Comparison of ENCODE assay signal across 8 cellular contexts in genomic region chr7:66654275-66655112, GRCh38. TPM values are rescaled to one million over a fixed set of nuclear protein-coding genes. Genes with fewer than 3 reads are reported as not detected.
DNase-seq lines count a peak whose midpoint lies in the region; ATAC-seq, FAIRE-seq and TF ChIP-seq lines count a peak whose summit lies in the region.

No MANE protein-coding gene starts in this region.

- TSS peak; percentile 66 for BruUV-seq in HepG2 (replicated peaks; lab: Mats Ljungman, UMichigan)

- peak; percentile 95 to 98 for TF ChIP-seq POLR2A in HepG2 (IDR thresholded peaks at IDR 0.05; ENCODE audit: insufficient read depth in 1 of 2, low read depth in 2 of 2, low read length in 2 of 2)

- no peak for TF ChIP-seq RAD21 in HepG2 (CRISPR knock-in tag; IDR thresholded peaks at IDR 0.05)

- H3K4me1 Mint-ChIP-seq in dendritic cell treated with granulocyte-macrophage colony-stimulating factor and Interleukin-4, amounts not matched to agents 40 ng/mL and 50 ng/mL, for 4 days (ENCODE audit: low read depth): peaks cover 39% of the 10 kb centered on the region

- H3K79me2 ChIP-seq in HepG2 (ENCODE audit: insufficient read depth, low read length): peaks cover 42% of the 10 kb centered on the region

- H3K4me1 ChIP-seq in HepG2 (ENCODE audit: insufficient read depth, low read length): peaks cover 21% of the 10 kb centered on the region

- H3K36me3 Mint-ChIP-seq in dendritic cell treated with granulocyte-macrophage colony-stimulating factor and Interleukin-4, amounts not matched to agents 40 ng/mL and 50 ng/mL, for 4 days (ENCODE audit: low read depth): peaks cover 62% of the 10 kb centered on the region

- POLR2A ChIA-PET in HepG2 (lab: Yijun Ruan, JAX): interaction anchor here (0.8 to 3.0 kb wide), 23 partner anchors 9 to 342 kb away, joined by 3 to 30 read pairs (median 4); partner anchors contain the start of genes KCTD7, RABGEF1 and TYW1

- DNase-seq in NCI-H69 (lab: John Stamatoyannopoulos, UW) (peak; percentile 99), HepG2 (ENCODE audit: low spot score) (peak; percentile 99)
- peak; percentile 92 to 98 for DNase-seq in activated CD4-positive, alpha-beta T cell treated with anti-CD3 and anti-CD28 coated beads, Interleukin-2, amount 50 U/mL, for 24 hours (ENCODE audit: low read depth in 1 of 2, low spot score in 1 of 2)
- DNase-seq in stimulated activated CD4-positive, alpha-beta T cell treated with anti-CD3 and anti-CD28 coated beads, Interleukin-2, amount 100 ng/mL, for 48 hours: peak; percentile 96 to 99

- H3K27me3 Mint-ChIP-seq in dendritic cell treated with granulocyte-macrophage colony-stimulating factor and Interleukin-4, amounts not matched to agents 40 ng/mL and 50 ng/mL, for 4 days: no peaks in the 10 kb centered on the region

- TF ChIP-seq CTCF in C4-2B (conservative IDR thresholded peaks at IDR 0.05) (no peak), HepG2 (CRISPR knock-in tag; IDR thresholded peaks at IDR 0.05) (no peak; the same call in 1 of the 2 replicates)

- CTCF ChIA-PET in HepG2 (lab: Yijun Ruan, JAX; ENCODE audit: low intra/inter-chr PET ratio, low total read pairs): no interaction called here

- H2AFZ ChIP-seq in HepG2 (ENCODE audit: low read length): no peak overlapping the region

- peak; percentile 91 for FAIRE-seq in HepG2 (lab: Jason Lieb, UNC)

- H3K36me3 ChIP-seq in HepG2 (replicated peaks in 1 of 2; ENCODE audit: control insufficient read depth in 1 of 2, insufficient read depth in 2 of 2, low read length in 2 of 2): no peaks in the 10 kb centered on the region

- no peaks in the 10 kb centered on the region for H3K9me3 Mint-ChIP-seq in dendritic cell treated with granulocyte-macrophage colony-stimulating factor and Interleukin-4, amounts not matched to agents 40 ng/mL and 50 ng/mL, for 4 days

- ATAC-seq in GM19372 (IDR thresholded peaks at IDR 0.05; ENCODE audit: low read depth, unreplicated experiment) (peak; percentile 89), HG03521 (IDR thresholded peaks at IDR 0.05; ENCODE audit: unreplicated experiment) (peak; percentile 90), HepG2 (peak; percentile 94)

- in situ Hi-C loops in HepG2 (cut with HindIII; ENCODE audit: extremely low pct_ligation_motif_present, low pct_unique_long_range_greater_than_20kb): no loop called here

- peak overlapping the region; percentile 93 for H3K27ac Mint-ChIP-seq in dendritic cell treated with granulocyte-macrophage colony-stimulating factor and Interleukin-4, amounts not matched to agents 40 ng/mL and 50 ng/mL, for 4 days

- peak overlapping the region; percentile 87 for H3K27ac ChIP-seq in C4-2B
- H3K27ac ChIP-seq in HepG2 (ENCODE audit: extremely low read length, insufficient read depth, low read length): peak overlapping the region; percentile 94

- TF ChIP-seq EP300 in HepG2 (IDR thresholded peaks at IDR 0.05; ENCODE audit: low read depth in 2 of 2, low read length in 2 of 2) (peak in 1 of 2 experiments; percentile 39; a peak in 1 of 4 replicates), HepG2 (CRISPR knock-in tag; IDR thresholded peaks at IDR 0.05; ENCODE audit: borderline replicate concordance) (peak; percentile 33)

- H3K9me3 ChIP-seq in HepG2 (ENCODE audit: low read length): no peaks in the 10 kb centered on the region

- peak overlapping the region; percentile 83 to 94 (median 91); a peak in 5 of 6 replicates for H3K4me3 ChIP-seq in HepG2 (replicated peaks in 1 of 3; ENCODE audit: insufficient read depth in 1 of 3, low read depth in 2 of 3, low read length in 3 of 3)

- 0 out of 2 replicates have a peak, but pooled peaks cover 2% of the 10 kb centered on the region for H4K20me1 ChIP-seq in HepG2 (ENCODE audit: insufficient read depth, low read length)

- WGBS in HepG2 (ENCODE audit: low lambda C conversion rate): 4% methylated on average over 17 of the region's 92 CpGs

- intact Hi-C loops in dendritic cell treated with granulocyte-macrophage colony-stimulating factor and Interleukin-4, amounts not matched to agents 40 ng/mL and 50 ng/mL, for 4 days (cut with micrococcal nuclease): loop anchor here (1.0 kb wide), 3 partner anchors 25 to 62 kb away; no protein-coding TSS in a partner anchor
- intact Hi-C loops in HepG2 (cut with micrococcal nuclease; ENCODE audit: unreplicated experiment): loop anchor here (10.0 kb wide), 1 partner anchor 100 kb away; no protein-coding TSS in a partner anchor

- H3K4me2 ChIP-seq in HepG2 (ENCODE audit: low read depth, low read length): peak overlapping the region; percentile 86

- no peaks in the 10 kb centered on the region for H3K27me3 ChIP-seq in HepG2 (ENCODE audit: control insufficient read depth in 1 of 2, insufficient read depth in 2 of 2, low read length in 2 of 2)

- H3K9ac ChIP-seq in HepG2 (ENCODE audit: insufficient read depth, low read depth, low read length): peak overlapping the region; percentile 87

- peak overlapping the region; percentile 96 for H3K4me3 Mint-ChIP-seq in dendritic cell treated with granulocyte-macrophage colony-stimulating factor and Interleukin-4, amounts not matched to agents 40 ng/mL and 50 ng/mL, for 4 days

TF ChIP-seq in HepG2, 621 proteins besides CTCF, POLR2A, EP300 and RAD21 (continues in another document):
- TF ChIP-seq ZNF790 (CRISPR knock-in tag; IDR thresholded peaks at IDR 0.05; ENCODE audit: borderline replicate concordance) (no peak; the same call in none of the 2 replicates), ZSCAN9 (CRISPR knock-in tag; IDR thresholded peaks at IDR 0.05; ENCODE audit: borderline replicate concordance) (no peak; the same call in 1 of the 2 replicates), TRIM24 (CRISPR knock-in tag; IDR thresholded peaks at IDR 0.05) (no peak), ATF3 (CRISPR knock-in tag; IDR thresholded peaks at IDR 0.05) (peak; percentile 22; the same call in 1 of the 2 replicates)
- TF ChIP-seq, protein P1, sequence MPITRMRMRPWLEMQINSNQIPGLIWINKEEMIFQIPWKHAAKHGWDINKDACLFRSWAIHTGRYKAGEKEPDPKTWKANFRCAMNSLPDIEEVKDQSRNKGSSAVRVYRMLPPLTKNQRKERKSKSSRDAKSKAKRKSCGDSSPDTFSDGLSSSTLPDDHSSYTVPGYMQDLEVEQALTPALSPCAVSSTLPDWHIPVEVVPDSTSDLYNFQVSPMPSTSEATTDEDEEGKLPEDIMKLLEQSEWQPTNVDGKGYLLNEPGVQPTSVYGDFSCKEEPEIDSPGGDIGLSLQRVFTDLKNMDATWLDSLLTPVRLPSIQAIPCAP (CRISPR knock-in tag; IDR thresholded peaks at IDR 0.05; ENCODE audit: low read depth): no peak; the same call in 1 of the 2 replicates
- TF ChIP-seq, protein P2, sequence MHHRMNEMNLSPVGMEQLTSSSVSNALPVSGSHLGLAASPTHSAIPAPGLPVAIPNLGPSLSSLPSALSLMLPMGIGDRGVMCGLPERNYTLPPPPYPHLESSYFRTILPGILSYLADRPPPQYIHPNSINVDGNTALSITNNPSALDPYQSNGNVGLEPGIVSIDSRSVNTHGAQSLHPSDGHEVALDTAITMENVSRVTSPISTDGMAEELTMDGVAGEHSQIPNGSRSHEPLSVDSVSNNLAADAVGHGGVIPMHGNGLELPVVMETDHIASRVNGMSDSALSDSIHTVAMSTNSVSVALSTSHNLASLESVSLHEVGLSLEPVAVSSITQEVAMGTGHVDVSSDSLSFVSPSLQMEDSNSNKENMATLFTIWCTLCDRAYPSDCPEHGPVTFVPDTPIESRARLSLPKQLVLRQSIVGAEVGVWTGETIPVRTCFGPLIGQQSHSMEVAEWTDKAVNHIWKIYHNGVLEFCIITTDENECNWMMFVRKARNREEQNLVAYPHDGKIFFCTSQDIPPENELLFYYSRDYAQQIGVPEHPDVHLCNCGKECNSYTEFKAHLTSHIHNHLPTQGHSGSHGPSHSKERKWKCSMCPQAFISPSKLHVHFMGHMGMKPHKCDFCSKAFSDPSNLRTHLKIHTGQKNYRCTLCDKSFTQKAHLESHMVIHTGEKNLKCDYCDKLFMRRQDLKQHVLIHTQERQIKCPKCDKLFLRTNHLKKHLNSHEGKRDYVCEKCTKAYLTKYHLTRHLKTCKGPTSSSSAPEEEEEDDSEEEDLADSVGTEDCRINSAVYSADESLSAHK (CRISPR knock-in tag; IDR thresholded peaks at IDR 0.05; ENCODE audit: borderline replicate concordance): peak; percentile 89; the same call in 1 of the 2 replicates

RNA-seq across cellular contexts. Expression of gene KCTD7, which starts 25.8 kb away (rescaled TPM):
- 7.3 and 7.7 TPM in 2 replicates for total RNA-seq in HepG2 (2016; rRNA removed; fragmentation: Illumina TruSeq; extraction: Trizol)
- 2.4 and 3.2 TPM in 2 replicates for total RNA-seq in HepG2 (2016; cell fraction: cytosol; rRNA removed; fragmentation: Illumina TruSeq; extraction: Trizol; ENCODE audit: low read depth)
- 7.3 and 7.8 TPM in 2 replicates for total RNA-seq in HepG2 (2016; cell fraction: insoluble cytoplasmic fraction; rRNA removed; fragmentation: Illumina TruSeq; extraction: Trizol)
- total RNA-seq in HepG2 (2016; cell fraction: membrane; rRNA removed; fragmentation: Illumina TruSeq; extraction: Trizol): 6.7 and 7.6 TPM in 2 replicates
- 6.7 and 8.8 TPM in 2 replicates for total RNA-seq in HepG2 (2016; cell fraction: nucleus; rRNA removed; fragmentation: Illumina TruSeq; extraction: Trizol)
- 13.5 and 17.3 TPM in 2 replicates for polyA plus RNA-seq in HepG2 (2011; rRNA removed)
- polyA plus RNA-seq in HepG2 (2011; cell fraction: cytosol; rRNA removed): 10.1 and 11.5 TPM in 2 replicates
- polyA plus RNA-seq in HepG2 (2011; cell fraction: nucleus; rRNA removed): 42.5 and 49.3 TPM in 2 replicates
- 7.8 and 8.2 TPM in 2 replicates for polyA plus RNA-seq in HepG2 (2012)
- 3.2 and 3.4 TPM in 2 replicates for polyA plus RNA-seq in HepG2 (2016; cell fraction: cytosol; fragmentation: Illumina TruSeq; extraction: Trizol; ENCODE audit: low read depth)
- 7.2 and 8.3 TPM in 2 replicates for polyA plus RNA-seq in HepG2 (2016; cell fraction: insoluble cytoplasmic fraction; fragmentation: Illumina TruSeq; extraction: Trizol; ENCODE audit: low read depth)
- 5.2 and 5.4 TPM in 2 replicates for polyA plus RNA-seq in HepG2 (2016; cell fraction: membrane; fragmentation: Illumina TruSeq; extraction: Trizol; ENCODE audit: low read depth)
- 13.1 and 16.6 TPM in 2 replicates for polyA plus RNA-seq in HepG2 (2016; cell fraction: nucleus; fragmentation: Illumina TruSeq; extraction: Trizol; ENCODE audit: insufficient read depth, low read depth)
- polyA minus RNA-seq in HepG2 (2011; rRNA and poly(A)+ RNA removed; ENCODE audit: low replicate concordance): 18.1 and 37.2 TPM in 2 replicates
- 6.1 and 7.2 TPM in 2 replicates for polyA minus RNA-seq in HepG2 (2011; cell fraction: cytosol; rRNA and poly(A)+ RNA removed)
- 15.7 and 20.1 TPM in 2 replicates for polyA minus RNA-seq in HepG2 (2011; cell fraction: nucleus; rRNA and poly(A)+ RNA removed)

Comparison
In these comparisons a context has a peak if more than half of its experiments do, and no peak if none do; other contexts are left out.
1. Peak in every context shown above with its lines: DNase-seq, ATAC-seq, H3K4me3 ChIP-seq and H3K27ac ChIP-seq.